Comparison of ENCODE assay signal across 18 cellular contexts in the genomic region with DNA sequence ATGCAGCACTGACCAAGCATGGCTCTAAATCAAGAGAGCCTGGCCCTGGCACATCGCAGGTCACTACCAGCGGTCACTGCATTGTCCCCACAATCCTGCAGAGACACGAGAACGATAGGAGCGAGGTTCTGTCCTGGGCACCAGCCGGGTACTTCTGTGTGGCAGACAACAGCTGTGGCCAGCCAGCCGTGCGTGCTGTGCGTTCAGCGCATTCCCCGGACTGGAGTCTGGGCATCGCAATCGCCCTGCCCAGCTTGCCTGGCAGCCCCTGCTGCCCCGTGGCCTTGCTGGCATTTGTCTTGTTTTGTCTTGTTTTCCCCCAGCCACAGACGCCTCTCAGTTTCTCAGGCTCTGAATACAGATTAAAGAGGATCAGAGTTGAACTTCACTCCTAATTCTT. TPM values are rescaled to one million over a fixed set of nuclear protein-coding genes. Genes with fewer than 3 reads are reported as not detected.
DNase-seq lines count a peak whose midpoint lies in the region; ATAC-seq and TF ChIP-seq lines count a peak whose summit lies in the region.
"Had no signal": no experiment of that assay in that cellular context is flagged by ENCODE, and none has a peak within 500 bp of the region (broad histone marks: within the 10 kb centered on the region; RNA-seq: fewer than 3 reads in every experiment).

No MANE protein-coding gene starts in this region.

- peak overlapping the region; percentile 7 for H3K27ac ChIP-seq in osteoblast (ENCODE audit: low read depth, low read length)
- H3K27ac ChIP-seq: C4-2B, SK-N-MC had no signal

- TF ChIP-seq CTCF in activated B cell treated with CpG ODN at 0.5 μM for 24 hours (IDR thresholded peaks at IDR 0.05) (no peak), osteoblast (IDR thresholded peaks at IDR 0.05; ENCODE audit: extremely low read depth, low read depth, low read length) (no peak)

- H3K36me3 Mint-ChIP-seq in activated B cell treated with CpG ODN at 0.5 μM for 24 hours (ENCODE audit: low read depth) = peaks cover 54% of the 10 kb centered on the region

- H3K4me3 Mint-ChIP-seq in activated B cell treated with CpG ODN at 0.5 μM for 24 hours = no peak overlapping the region

- H3K4me3 ChIP-seq in osteoblast (ENCODE audit: insufficient read depth, low read length) = no peak overlapping the region
- H3K4me3 ChIP-seq: Peyer's patch, SK-N-MC had no signal

- H3K36me3 ChIP-seq in osteoblast (ENCODE audit: insufficient read depth, low read length) = peaks cover 50% of the 10 kb centered on the region
- H3K36me3 ChIP-seq: Peyer's patch had no signal

- no peaks in the 10 kb centered on the region for H3K27me3 ChIP-seq in osteoblast (ENCODE audit: insufficient read depth, low read length)
- H3K27me3 ChIP-seq: Peyer's patch had no signal

- intact Hi-C loops in activated B cell treated with CpG ODN at 0.5 μM for 24 hours (cut with micrococcal nuclease) = no loop called here

- H3K4me1 Mint-ChIP-seq in activated B cell treated with CpG ODN at 0.5 μM for 24 hours = peaks cover 78% of the 10 kb centered on the region

- DNase-seq in Ammon's horn (ENCODE audit: low spot score) = peak; percentile 79
- DNase-seq in activated B cell treated with CpG ODN at 0.5 μM for 24 hours = no peak
- DNase-seq in inferior parietal cortex (ENCODE audit: extremely low spot score) = peak; percentile 30
- no peak for DNase-seq in osteoblast (ENCODE audit: insufficient read length, low spot score, missing footprints)
- DNase-seq in COLO668 (lab: John Stamatoyannopoulos, UW; ENCODE audit: unreplicated experiment) = no peak
- no peak for DNase-seq in D341Med (ENCODE audit: low spot score)
- DNase-seq in DMS53 (lab: John Stamatoyannopoulos, UW) = no peak
- DNase-seq in DMS153 treated with DMSO at 0.1 percent for 48 hours (lab: John Stamatoyannopoulos, UW; ENCODE audit: unreplicated experiment) = no peak
- DNase-seq: KG1, kidney, mesendoderm, NCI-H1694 treated with DMSO at 0.1 percent for 48 hours, NCI-H226, Peyer's patch, T-helper 9 cell had no signal

- peak overlapping the region; percentile 46 for H3K27ac Mint-ChIP-seq in activated B cell treated with CpG ODN at 0.5 μM for 24 hours

- no peak for ATAC-seq in activated B cell treated with CpG ODN at 0.5 μM for 24 hours (ENCODE audit: low read depth)
- ATAC-seq: activated CD4-positive, CD25-positive, alpha-beta regulatory T cell treated with anti-CD3 and anti-CD28 coated beads, Interleukin-2, amount 50 U/mL, for 24 hours had no signal

- H3K9me3 ChIP-seq in osteoblast (ENCODE audit: low read depth, low read length) = no peaks in the 10 kb centered on the region
- H3K9me3 ChIP-seq: Peyer's patch had no signal

- POLR2A ChIA-PET in activated B cell treated with CpG ODN at 0.5 μM for 24 hours (lab: Charles Lee) = interaction anchor here (0.8 to 8.4 kb wide), 5 partner anchors 8 to 22 kb away, joined by 3 to 99 read pairs (median 31); no protein-coding TSS in a partner anchor

- peaks cover 18% of the 10 kb centered on the region for H3K4me1 ChIP-seq in osteoblast (ENCODE audit: insufficient read depth, low read length)

- H4K20me1 ChIP-seq in osteoblast (ENCODE audit: insufficient read depth, low read length) = peaks cover 35% of the 10 kb centered on the region

- no peaks in the 10 kb centered on the region for H3K27me3 Mint-ChIP-seq in activated B cell treated with CpG ODN at 0.5 μM for 24 hours

- no peaks in the 10 kb centered on the region for H3K9me3 Mint-ChIP-seq in activated B cell treated with CpG ODN at 0.5 μM for 24 hours

- CTCF ChIA-PET in activated B cell treated with CpG ODN at 0.5 μM for 24 hours (lab: Charles Lee) = interaction anchor here (4.7 kb wide), 1 partner anchor 38 kb away, joined by 20 read pairs; no protein-coding TSS in a partner anchor

- peaks cover 86% of the 10 kb centered on the region for H3K79me2 ChIP-seq in osteoblast (ENCODE audit: insufficient read depth, low read length)

- H2AFZ ChIP-seq in osteoblast (ENCODE audit: low read length) = no peak overlapping the region

- no peak overlapping the region for H3K4me2 ChIP-seq in osteoblast (ENCODE audit: insufficient read depth, low read length)

RNA-seq across cellular contexts. Expression of gene COTL1, which starts 33.9 kb away (rescaled TPM):
- total RNA-seq in activated B cell treated with CpG ODN at 0.5 μM for 24 hours (487 and 525 TPM in 2 replicates), osteoblast (145 and 170 TPM in 2 replicates)

Comparison
In these comparisons a context has a peak if more than half of its experiments do, and no peak if none do; other contexts are left out.
1. DNase-seq: peak in Ammon's horn (single experiment) and inferior parietal cortex (single experiment); none in activated B cell treated with CpG ODN at 0.5 μM for 24 hours (single experiment), osteoblast (single experiment), COLO668 (single experiment), D341Med (single experiment), DMS53 (single experiment) and DMS153 treated with DMSO at 0.1 percent for 48 hours (single experiment).